Comparison of ENCODE assay signal across 12 cellular contexts in genomic region chr21:42677339-42678117, GRCh38. TPM values are rescaled to one million over a fixed set of nuclear protein-coding genes. Genes with fewer than 3 reads are reported as not detected.
DNase-seq lines count a peak whose midpoint lies in the region; ATAC-seq and TF ChIP-seq lines count a peak whose summit lies in the region.
"Had no signal": no experiment of that assay in that cellular context is flagged by ENCODE, and none has a peak within 500 bp of the region (broad histone marks: within the 10 kb centered on the region; RNA-seq: fewer than 3 reads in every experiment).

No MANE protein-coding gene starts in this region.

- TF ChIP-seq CTCF in DND-41 (IDR thresholded peaks at IDR 0.05; ENCODE audit: borderline replicate concordance, extremely low read depth, low read length, poor library complexity, severe bottlenecking) (no peak), astrocyte of the cerebellum (IDR thresholded peaks at IDR 0.05; ENCODE audit: low read depth, low read length, missing control alignments) (no peak), adrenal gland (IDR thresholded peaks at IDR 0.05) (no peak)

- H3K9ac ChIP-seq in DND-41 (ENCODE audit: low read depth, low read length): no peak overlapping the region

- in situ Hi-C loops in astrocyte of the cerebellum (cut with HindIII; ENCODE audit: low sequenced_read_pairs): no loop called here

- DNase-seq in DND-41 (peak; percentile 37), Kasumi-1 (lab: John Stamatoyannopoulos, UW) (peak; percentile 74 to 75), astrocyte of the cerebellum (ENCODE audit: low read depth) (peak; percentile 89), lung microvascular endothelial cell (ENCODE audit: low read depth in 2 of 2) (peak; percentile 62 to 72), adrenal gland (no peak), midbrain (lab: John Stamatoyannopoulos, UW) (no peak)
- DNase-seq in stimulated activated CD4-positive, alpha-beta T cell treated with anti-CD3 and anti-CD28 coated beads, Interleukin-1b, Interleukin-23, amount 100 ng/mL, for 48 hours: no peak
- DNase-seq: mucosa of descending colon, NCI-H526 had no signal

- H3K27me3 ChIP-seq in DND-41 (ENCODE audit: insufficient read depth, low read length, poor library complexity) (no peaks in the 10 kb centered on the region), adrenal gland (no peaks in the 10 kb centered on the region)

- ATAC-seq in DND-41 (ENCODE audit: insufficient read depth, low read depth) (0 out of 3 replicates have a peak, but pooled peaks have one; percentile 3), HG03280 (IDR thresholded peaks at IDR 0.05; ENCODE audit: unreplicated experiment) (no peak)
- ATAC-seq: activated naive CD4-positive, alpha-beta T cell treated with anti-CD3 and anti-CD28 coated beads, Interleukin-2, amount 50 U/mL, for 72 hours; esophagus mucosa; mucosa of descending colon had no signal

- H3K79me2 ChIP-seq in DND-41 (ENCODE audit: insufficient read depth, low read length): no peaks in the 10 kb centered on the region

- H3K4me3 ChIP-seq in DND-41 (ENCODE audit: low read depth in 1 of 2, low read length in 2 of 2): no peak overlapping the region
- H3K4me3 ChIP-seq in astrocyte of the cerebellum (ENCODE audit: low read depth, low read length): no peak overlapping the region
- no peak overlapping the region for H3K4me3 ChIP-seq in adrenal gland
- H3K4me3 ChIP-seq: mucosa of descending colon had no signal

- WGBS in adrenal gland, 4 donors: 76 to 81% (median 78%) methylated on average over 14 of the region's 14 CpGs

- H2AFZ ChIP-seq in DND-41 (ENCODE audit: low read depth, low read length): no peak overlapping the region

- H3K9me3 ChIP-seq in DND-41 (ENCODE audit: insufficient read depth, low read length, severe bottlenecking) (no peaks in the 10 kb centered on the region), adrenal gland (replicated peaks in 1 of 3) (no peaks in the 10 kb centered on the region)
- H3K9me3 ChIP-seq: mucosa of descending colon had no signal

- H4K20me1 ChIP-seq in DND-41 (ENCODE audit: insufficient read depth, low read length): no peaks in the 10 kb centered on the region

- no peak overlapping the region for H3K27ac ChIP-seq in DND-41 (ENCODE audit: low read length)
- no peak overlapping the region for H3K27ac ChIP-seq in adrenal gland

- peaks cover 29% of the 10 kb centered on the region for H3K4me1 ChIP-seq in DND-41 (ENCODE audit: insufficient read depth, low read length)
- peaks cover 0 to 8% of the 10 kb centered on the region in 2 donors for H3K4me1 ChIP-seq in adrenal gland (replicated peaks in 1 of 2)

- no peak for TF ChIP-seq POLR2A in adrenal gland (IDR thresholded peaks at IDR 0.05)

- H3K36me3 ChIP-seq in DND-41 (ENCODE audit: insufficient read depth, low read length): no peaks in the 10 kb centered on the region
- no peaks in the 10 kb centered on the region for H3K36me3 ChIP-seq in adrenal gland (replicated peaks in 1 of 2)

- intact Hi-C loops in adrenal gland (cut with DNase I): no loop called here

- H3K4me2 ChIP-seq in DND-41 (ENCODE audit: insufficient read depth, low read length): no peak overlapping the region

RNA-seq across cellular contexts. Expression of gene PDE9A, which starts 24.1 kb away (rescaled TPM):
- total RNA-seq in lung microvascular endothelial cell (1.3 and 4.0 TPM in 2 replicates), adrenal gland (10 to 100 TPM; 12.4 to 58.1 (median 16.8) TPM)
- polyA plus RNA-seq in adrenal gland: 10 to 100 TPM; 19.9 to 23.8 (median 20.0) TPM

Comparison
In these comparisons a context has a peak if more than half of its experiments do, and no peak if none do; other contexts are left out.
1. DNase-seq: peak in DND-41 (single experiment), Kasumi-1 (2 of 2), astrocyte of the cerebellum (single experiment) and lung microvascular endothelial cell (2 of 2); none in stimulated activated CD4-positive, alpha-beta T cell treated with anti-CD3 and anti-CD28 coated beads, Interleukin-1b, Interleukin-23, amount 100 ng/mL, for 48 hours (single experiment), adrenal gland (0 of 7) and midbrain (single experiment).